Comparison of ENCODE assay signal across 13 cellular contexts in genomic region chr2:232525796-232526195, GRCh38. TPM values are rescaled to one million over a fixed set of nuclear protein-coding genes. Genes with fewer than 3 reads are reported as not detected.
DNase-seq lines count a peak whose midpoint lies in the region; ATAC-seq and TF ChIP-seq lines count a peak whose summit lies in the region.
"Had no signal": no experiment of that assay in that cellular context is flagged by ENCODE, and none has a peak within 500 bp of the region (broad histone marks: within the 10 kb centered on the region; RNA-seq: fewer than 3 reads in every experiment).

CHRND (plus strand) TSS chr2:232526160; CDS start chr2:232526216, 56 bp downstream.

- no peak for TF ChIP-seq CTCF in lower leg skin (IDR thresholded peaks at IDR 0.05)

- WGBS in GM23248 (ENCODE audit: low coverage in 1 of 2, low lambda C conversion rate in 2 of 2, missing lambda C conversion rate in 2 of 2), 2 experiments, result 0 to 6% methylated on average over 8 to 14 of the region's 14 CpGs
- WGBS in lower leg skin, 2 donors, result 10% methylated on average over 5 to 7 of the region's 14 CpGs
- WGBS in mesendoderm (ENCODE audit: extremely low coverage, insufficient coverage, low lambda C conversion rate), result no CpG with 5 or more reads among the region's 14 CpGs

- no peaks in the 10 kb centered on the region for H3K9me2 ChIP-seq in GM23248 (ENCODE audit: insufficient read depth)

- no peak for ATAC-seq in HG03469 (IDR thresholded peaks at IDR 0.05; ENCODE audit: unreplicated experiment)

- H4K8ac ChIP-seq in mesendoderm (ENCODE audit: low read depth, low read length), result no peak within 1 kb of the TSS

- H3K4me3 ChIP-seq in GM23248 (no peak within 1 kb of the TSS), lower leg skin (ENCODE audit: low read depth, poor library complexity, severe bottlenecking) (no peak within 1 kb of the TSS), mesendoderm (ENCODE audit: low read length) (no peak within 1 kb of the TSS)

- H4K5ac ChIP-seq in mesendoderm (ENCODE audit: low read length), result no peak within 1 kb of the TSS

- in situ Hi-C loops in GM23248 (cut with MboI), result loop anchor here (25.0 kb wide), 1 partner anchor 613 kb away; no protein-coding TSS in a partner anchor
- in situ Hi-C loops in G401 (cut with HindIII; ENCODE audit: low sequenced_read_pairs), result no loop called here

- H3K79me2 ChIP-seq in GM23248 (ENCODE audit: insufficient read depth) (no peaks in the 10 kb centered on the region), mesendoderm (ENCODE audit: control insufficient read depth, insufficient read depth, low read length) (no peaks in the 10 kb centered on the region)

- no peak within 1 kb of the TSS for H3K23ac ChIP-seq in mesendoderm (ENCODE audit: low read length)

- no peak within 1 kb of the TSS for H2AFZ ChIP-seq in GM23248

- H3K9me3 ChIP-seq in GM23248 (ENCODE audit: low read depth), result no peaks in the 10 kb centered on the region

- no peaks in the 10 kb centered on the region for H4K20me1 ChIP-seq in GM23248 (ENCODE audit: insufficient read depth)

- no peak within 1 kb of the TSS for H3K27ac ChIP-seq in GM23248
- no peak within 1 kb of the TSS for H3K27ac ChIP-seq in mesendoderm (ENCODE audit: low read depth, low read length)

- H3K27me3 ChIP-seq in GM23248 (replicated peaks; ENCODE audit: insufficient read depth) (peaks cover 29% of the 10 kb centered on the region), mesendoderm (ENCODE audit: insufficient read depth, low read length, poor library complexity) (peaks cover 17% of the 10 kb centered on the region)

- H3K9ac ChIP-seq in GM23248, result no peak within 1 kb of the TSS
- H3K9ac ChIP-seq in mesendoderm (ENCODE audit: low read length), result no peak within 1 kb of the TSS

- H3K4ac ChIP-seq in mesendoderm (ENCODE audit: low read depth, low read length), result no peak within 1 kb of the TSS

- no peaks in the 10 kb centered on the region for H3K79me1 ChIP-seq in mesendoderm (ENCODE audit: low read length)

- H3K18ac ChIP-seq in mesendoderm (ENCODE audit: low read length), result no peak within 1 kb of the TSS

- no peak within 1 kb of the TSS for H3K56ac ChIP-seq in mesendoderm (ENCODE audit: low read length)

- H3F3A ChIP-seq in GM23248 (ENCODE audit: insufficient read depth), result no peaks in the 10 kb centered on the region

- H3K4me1 ChIP-seq in GM23248 (ENCODE audit: insufficient read depth) (no peaks in the 10 kb centered on the region), mesendoderm (ENCODE audit: control insufficient read depth, low read depth, low read length) (no peaks in the 10 kb centered on the region)

- no peak for TF ChIP-seq POLR2A in lower leg skin (IDR thresholded peaks at IDR 0.05)

- no peak within 1 kb of the TSS for H2BK5ac ChIP-seq in mesendoderm (ENCODE audit: low read length)

- no peak within 1 kb of the TSS for H2AK5ac ChIP-seq in mesendoderm (ENCODE audit: low read length)

- no peak within 1 kb of the TSS for H2BK120ac ChIP-seq in mesendoderm (ENCODE audit: low read depth, low read length)

- H3K4me2 ChIP-seq in GM23248 (ENCODE audit: unreplicated experiment) (no peak within 1 kb of the TSS), mesendoderm (ENCODE audit: low read length) (no peak within 1 kb of the TSS)

- intact Hi-C loops in lower leg skin (cut with DNase I; ENCODE audit: low total_unique reads), result no loop called here

- no peak within 1 kb of the TSS for H2BK15ac ChIP-seq in mesendoderm (replicated peaks; ENCODE audit: low read depth)

- DNase-seq in AG08396 (ENCODE audit: low spot score) (peak; percentile 65), GM23248 (peak; percentile 40), astrocyte of the hippocampus (ENCODE audit: low read depth, low spot score) (peak; percentile 15), iPS-NIHi7 (ENCODE audit: extremely low spot score) (peak; percentile 58), lower leg skin (ENCODE audit: low spot score in 2 of 2) (no peak), G401 (ENCODE audit: low spot score) (no peak), mesendoderm (no peak)
- DNase-seq: GF-D8, NCI-H1092 treated with DMSO at 0.1 percent for 48 hours had no signal

- H3K36me3 ChIP-seq in GM23248 (ENCODE audit: low read depth) (no peaks in the 10 kb centered on the region), mesendoderm (ENCODE audit: control insufficient read depth, insufficient read depth, low read length) (no peaks in the 10 kb centered on the region)

RNA-seq across cellular contexts. Expression of gene CHRND, which starts in this region (rescaled TPM):
- total RNA-seq in GM23248 (2014; rRNA removed; shearing (Covaris generic)), result not detected in 2 replicates
- polyA plus RNA-seq in GM23248 (2016; fragmentation: Nextera tagmentation; extraction: Ambion mirVana), result not detected in 2 replicates
- total RNA-seq in lower leg skin, result not detected
- not detected in 2 replicates for total RNA-seq in G401 (2014; rRNA removed; shearing (Covaris generic))
- not detected for polyA plus RNA-seq in mesendoderm (2013, experiment 1 of 2)
- polyA plus RNA-seq in mesendoderm (2013, experiment 2 of 2), result 0.04 TPM
- total RNA-seq: dermis microvascular lymphatic vessel endothelial cell, fibroblast of lung had no signal
- polyA plus RNA-seq: BJ, fibroblast of lung had no signal

Comparison
In these comparisons a context has a peak if more than half of its experiments do, and no peak if none do; other contexts are left out.
1. Peak in DNase-seq in GM23248; RNA of the gene not detected or under 1 TPM.
2. DNase-seq: peak in AG08396 (single experiment), astrocyte of the hippocampus (single experiment) and iPS-NIHi7 (single experiment); none in lower leg skin (0 of 2), G401 (single experiment) and mesendoderm (single experiment).